ENCODE assay signal across 16 cellular contexts in the genomic region with DNA sequence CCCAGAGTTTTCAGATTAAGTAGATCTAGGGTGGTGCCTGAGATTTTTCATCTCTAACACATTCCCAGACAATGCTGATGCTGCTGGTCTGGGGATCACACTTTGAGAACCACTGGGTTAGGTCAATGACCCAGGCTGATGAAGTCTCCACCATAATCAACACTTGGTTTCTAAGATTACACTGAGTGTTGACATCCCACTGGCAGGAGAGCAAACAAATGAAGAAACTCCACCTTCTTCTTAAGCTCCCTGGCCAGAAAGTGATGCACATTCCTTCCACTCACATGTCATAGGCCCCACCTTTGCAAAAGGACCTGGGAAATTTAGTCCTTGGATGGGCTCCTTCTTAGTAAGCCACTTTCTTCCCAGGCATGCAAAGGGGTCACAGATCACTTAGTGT. TPM values are rescaled to one million over a fixed set of nuclear protein-coding genes. Genes with fewer than 3 reads are reported as not detected.
DNase-seq lines count a peak whose midpoint lies in the region; TF ChIP-seq lines count a peak whose summit lies in the region.
"Had no signal": no experiment of that assay in that cellular context is flagged by ENCODE, and none has a peak within 500 bp of the region (broad histone marks: within the 10 kb centered on the region; RNA-seq: fewer than 3 reads in every experiment).

No MANE protein-coding gene starts in this region.

- H3K9me3 Mint-ChIP-seq in type B pancreatic cell: peaks cover 4% of the 10 kb centered on the region
- H3K9me3 Mint-ChIP-seq: CD8-positive, alpha-beta memory T cell had no signal

- no peak overlapping the region for H3K23ac ChIP-seq in trophoblast cell (ENCODE audit: low read length)

- H3K36me3 Mint-ChIP-seq in type B pancreatic cell: no peaks in the 10 kb centered on the region
- H3K36me3 Mint-ChIP-seq: CD4-positive, CD25-positive, alpha-beta regulatory T cell; CD8-positive, alpha-beta memory T cell had no signal

- DNase-seq in choroid plexus epithelial cell (ENCODE audit: low read depth) (peak; percentile 36), ecto neural progenitor cell (ENCODE audit: low spot score) (peak; percentile 6), trophoblast cell (peak; percentile 81 to 86), type B pancreatic cell (ENCODE audit: extremely low spot score, unreplicated experiment) (no peak), NAMALWA (ENCODE audit: low spot score) (no peak), middle frontal gyrus (ENCODE audit: extremely low spot score, low spot score) (no peak)
- DNase-seq: ACHN; BE2C; C1 segment of cervical spinal cord; CD4-positive, CD25-positive, alpha-beta regulatory T cell; CD8-positive, alpha-beta memory T cell; COR-L47; DMS 273 treated with DMSO at 0.1 percent for 48 hours; DMS53; GM23248 had no signal

- no peak overlapping the region for H3K27ac ChIP-seq in trophoblast cell (ENCODE audit: low read depth, low read length)
- H3K27ac ChIP-seq: GM23248 had no signal

- H3K14ac ChIP-seq in trophoblast cell (ENCODE audit: low read length): no peak overlapping the region

- H3K4me2 ChIP-seq in trophoblast cell (ENCODE audit: low read length): no peak overlapping the region

- H2BK5ac ChIP-seq in trophoblast cell (ENCODE audit: low read depth, low read length, poor library complexity): no peak overlapping the region

- H4K91ac ChIP-seq in trophoblast cell (ENCODE audit: low read depth, low read length): no peak overlapping the region

- H3K27ac Mint-ChIP-seq in type B pancreatic cell: peak overlapping the region; percentile 26
- H3K27ac Mint-ChIP-seq: CD4-positive, CD25-positive, alpha-beta regulatory T cell; CD8-positive, alpha-beta memory T cell had no signal

- H3K79me1 ChIP-seq in trophoblast cell (ENCODE audit: low read length): no peaks in the 10 kb centered on the region

- H3K36me3 ChIP-seq in trophoblast cell (ENCODE audit: control insufficient read depth in 1 of 2, insufficient read depth in 2 of 2, low read length in 2 of 2): no peaks in the 10 kb centered on the region
- H3K36me3 ChIP-seq: BE2C, HAP-1 had no signal

- H3K27me3 Mint-ChIP-seq in type B pancreatic cell: peaks cover 6% of the 10 kb centered on the region

- peaks cover 1% of the 10 kb centered on the region for H3K9me3 ChIP-seq in trophoblast cell (ENCODE audit: insufficient read depth, low read depth, low read length)
- H3K9me3 ChIP-seq: BE2C, HAP-1 had no signal

- H3K4ac ChIP-seq in trophoblast cell (ENCODE audit: low read depth, low read length): no peak overlapping the region

- H3K18ac ChIP-seq in trophoblast cell (ENCODE audit: low read length): no peak overlapping the region

- TF ChIP-seq CTCF in choroid plexus epithelial cell (conservative IDR thresholded peaks at IDR 0.05; ENCODE audit: low read depth, low read length) (no peak), type B pancreatic cell (conservative IDR thresholded peaks at IDR 0.05) (no peak)

- no peaks in the 10 kb centered on the region for H3K79me2 ChIP-seq in trophoblast cell (ENCODE audit: control insufficient read depth, insufficient read depth, low read length, poor library complexity)

- H3K4me3 Mint-ChIP-seq in type B pancreatic cell: no peak overlapping the region
- H3K4me3 Mint-ChIP-seq: CD4-positive, CD25-positive, alpha-beta regulatory T cell; CD8-positive, alpha-beta memory T cell had no signal

- no peak overlapping the region for H4K8ac ChIP-seq in trophoblast cell (ENCODE audit: low read depth, low read length)

- H3K27me3 ChIP-seq in trophoblast cell (ENCODE audit: insufficient read depth, low read length): no peaks in the 10 kb centered on the region
- H3K27me3 ChIP-seq: BE2C had no signal

- H3K4me1 ChIP-seq in trophoblast cell (ENCODE audit: control insufficient read depth in 1 of 2, insufficient read depth in 2 of 2, low read length in 2 of 2): peaks cover 0 to 5% of the 10 kb centered on the region in 2 experiments
- H3K4me1 ChIP-seq: BE2C, HAP-1 had no signal

- no peak overlapping the region for H2AK5ac ChIP-seq in trophoblast cell (ENCODE audit: low read length)

- H2BK12ac ChIP-seq in trophoblast cell (ENCODE audit: low read length): no peak overlapping the region

- no peak overlapping the region for H3K9ac ChIP-seq in trophoblast cell (ENCODE audit: low read length)
- H3K9ac ChIP-seq: GM23248 had no signal

- H4K12ac ChIP-seq in trophoblast cell (ENCODE audit: low read depth, low read length): no peak overlapping the region

- no peaks in the 10 kb centered on the region for H3K4me1 Mint-ChIP-seq in type B pancreatic cell (ENCODE audit: unreplicated experiment)
- H3K4me1 Mint-ChIP-seq: CD4-positive, CD25-positive, alpha-beta regulatory T cell; CD8-positive, alpha-beta memory T cell had no signal

- H2AFZ ChIP-seq in trophoblast cell (ENCODE audit: insufficient read depth, low read length, poor library complexity): no peak overlapping the region
- H2AFZ ChIP-seq: GM23248 had no signal

- no peak overlapping the region for H3K4me3 ChIP-seq in choroid plexus epithelial cell (ENCODE audit: low read depth, low read length)
- H3K4me3 ChIP-seq in trophoblast cell (ENCODE audit: low read depth, low read length): no peak overlapping the region
- H3K4me3 ChIP-seq: GM23248, HAP-1 had no signal

- H2BK120ac ChIP-seq in trophoblast cell (ENCODE audit: insufficient read depth, low read length, poor library complexity): no peak overlapping the region

RNA-seq across cellular contexts. Expression of gene MAFB, which starts 53.0 kb away (rescaled TPM):
- 13.0 and 14.8 TPM in 2 replicates for polyA plus RNA-seq in trophoblast cell (2013)
- 104 and 114 TPM in 2 replicates for total RNA-seq in type B pancreatic cell (ENCODE audit: low replicate concordance)
- total RNA-seq: CD4-positive, CD25-positive, alpha-beta regulatory T cell had no signal
- polyA plus RNA-seq: CD8-positive, alpha-beta memory T cell had no signal

Comparison
In these comparisons a context has a peak if more than half of its experiments do, and no peak if none do; other contexts are left out.
1. DNase-seq: peak in choroid plexus epithelial cell (single experiment), ecto neural progenitor cell (single experiment) and trophoblast cell (2 of 2); none in type B pancreatic cell (single experiment), NAMALWA (single experiment) and middle frontal gyrus (single experiment).